ENCODE assay signal across 15 cellular contexts in genomic region chr5:135232958-135233357, GRCh38.
DNase-seq lines count a peak whose midpoint lies in the region; ATAC-seq and TF ChIP-seq lines count a peak whose summit lies in the region.
"Had no signal": no experiment of that assay in that cellular context is flagged by ENCODE, and none has a peak within 500 bp of the region (broad histone marks: within the 10 kb centered on the region; RNA-seq: fewer than 3 reads in every experiment).

No MANE protein-coding gene starts in this region.

- TF ChIP-seq CTCF in SK-N-SH (IDR thresholded peaks at IDR 0.05) (no peak), left lung (IDR thresholded peaks at IDR 0.05) (no peak), upper lobe of right lung (IDR thresholded peaks at IDR 0.05) (no peak), GM10266 (IDR thresholded peaks at IDR 0.05; ENCODE audit: control insufficient read depth, insufficient read depth, low read depth, missing control alignments) (no peak)

- no peaks in the 10 kb centered on the region for H3K9me3 Mint-ChIP-seq in stimulated activated naive CD8-positive, alpha-beta T cell treated with anti-CD3 and anti-CD28 coated beads, Interleukin-15, amount 100 ng/mL, for 72 hours
- H3K9me3 Mint-ChIP-seq: CD8-positive, alpha-beta memory T cell had no signal

- no peaks in the 10 kb centered on the region for H3K79me2 ChIP-seq in SK-N-SH (ENCODE audit: insufficient read depth)

- intact Hi-C loops in left lung (cut with DNase I), result no loop called here
- intact Hi-C loops in upper lobe of right lung (cut with DNase I), result no loop called here

- CTCF ChIA-PET in SK-N-SH (lab: Yijun Ruan, JAX), result interaction anchor here (0.7 to 1.7 kb wide), 4 partner anchors 14 to 98 kb away, joined by 3 to 4 read pairs (median 3); no protein-coding TSS in a partner anchor

- no peaks in the 10 kb centered on the region for H3F3A ChIP-seq in SK-N-SH (replicated peaks; ENCODE audit: insufficient read depth)

- no peak overlapping the region for H3K4me2 ChIP-seq in SK-N-SH

- H3K27me3 Mint-ChIP-seq in stimulated activated naive CD8-positive, alpha-beta T cell treated with anti-CD3 and anti-CD28 coated beads, Interleukin-15, amount 100 ng/mL, for 72 hours, result no peaks in the 10 kb centered on the region

- peaks cover 0 to 42% of the 10 kb centered on the region in 2 experiments; a peak in 2 of 4 replicates for H3K4me1 ChIP-seq in SK-N-SH (ENCODE audit: control insufficient read depth in 1 of 2, insufficient read depth in 2 of 2, low read depth in 1 of 2, low read length in 1 of 2)
- peaks cover 13 to 15% of the 10 kb centered on the region in 2 donors for H3K4me1 ChIP-seq in left lung
- peaks cover 10% of the 10 kb centered on the region for H3K4me1 ChIP-seq in upper lobe of right lung

- POLR2A ChIA-PET in SK-N-SH (lab: Yijun Ruan, JAX), result interaction anchor here (0.9 kb wide), 1 partner anchor 387 kb away, joined by 3 read pairs; the partner anchor contains the start of gene C5orf24

- no peaks in the 10 kb centered on the region for H3K9me2 ChIP-seq in SK-N-SH

- ATAC-seq in SK-N-SH treated with all-trans-retinoic acid at 6 μM for 48 hours, result peak; percentile 18; the same call in 2 of the 3 replicates
- peak; percentile 9 for ATAC-seq in left lung
- peak; percentile 5 for ATAC-seq in upper lobe of right lung
- ATAC-seq in stimulated activated naive CD8-positive, alpha-beta T cell treated with anti-CD3 and anti-CD28 coated beads, Interleukin-15, amount 100 ng/mL, for 72 hours, result no peak

- H3K27ac Mint-ChIP-seq in stimulated activated naive CD8-positive, alpha-beta T cell treated with anti-CD3 and anti-CD28 coated beads, Interleukin-15, amount 100 ng/mL, for 72 hours, result no peak overlapping the region
- H3K27ac Mint-ChIP-seq: CD8-positive, alpha-beta memory T cell had no signal

- H3K36me3 ChIP-seq in SK-N-SH (replicated peaks in 1 of 2; ENCODE audit: control insufficient read depth in 1 of 2, insufficient read depth in 2 of 2, low read length in 1 of 2) (no peaks in the 10 kb centered on the region), left lung (no peaks in the 10 kb centered on the region), upper lobe of right lung (no peaks in the 10 kb centered on the region)

- H3K4me3 ChIP-seq in SK-N-SH (ENCODE audit: low read depth in 2 of 2, low read length in 1 of 2), result no peak overlapping the region
- H3K4me3 ChIP-seq in left lung, result no peak overlapping the region
- no peak overlapping the region for H3K4me3 ChIP-seq in upper lobe of right lung

- H3K27me3 ChIP-seq in SK-N-SH (ENCODE audit: insufficient read depth) (no peaks in the 10 kb centered on the region), left lung (no peaks in the 10 kb centered on the region), upper lobe of right lung (no peaks in the 10 kb centered on the region)

- H3K4me1 Mint-ChIP-seq in stimulated activated naive CD8-positive, alpha-beta T cell treated with anti-CD3 and anti-CD28 coated beads, Interleukin-15, amount 100 ng/mL, for 72 hours, result no peaks in the 10 kb centered on the region
- H3K4me1 Mint-ChIP-seq: CD8-positive, alpha-beta memory T cell had no signal

- no peak overlapping the region for H2AFZ ChIP-seq in SK-N-SH (ENCODE audit: low read depth)

- WGBS in SK-N-SH (ENCODE audit: low lambda C conversion rate), result 78% methylated on average over 3 of the region's 8 CpGs

- no peak for TF ChIP-seq RAD21 in SK-N-SH (IDR thresholded peaks at IDR 0.05; ENCODE audit: low read length)

- no peak overlapping the region for H3K4me3 Mint-ChIP-seq in stimulated activated naive CD8-positive, alpha-beta T cell treated with anti-CD3 and anti-CD28 coated beads, Interleukin-15, amount 100 ng/mL, for 72 hours
- H3K4me3 Mint-ChIP-seq: CD8-positive, alpha-beta memory T cell had no signal

- no peaks in the 10 kb centered on the region for H4K20me1 ChIP-seq in SK-N-SH (ENCODE audit: insufficient read depth)

- no peak overlapping the region for H3K9ac ChIP-seq in SK-N-SH

- TF ChIP-seq EP300 in SK-N-SH (IDR thresholded peaks at IDR 0.05; ENCODE audit: borderline replicate concordance in 1 of 2, low read depth in 1 of 2, low read length in 1 of 2), result no peak

- DNase-seq in SK-N-SH (no peak), caudate nucleus (lab: John Stamatoyannopoulos, UW) (peak in 12 of 61 donors; percentile 5 to 47 (median 19)), left lung (no peak), upper lobe of right lung (peak; percentile 65), NCI-H1092 (lab: John Stamatoyannopoulos, UW) (no peak), GM10266 (ENCODE audit: extremely low spot score) (no peak)
- no peak for DNase-seq in stimulated activated naive CD8-positive, alpha-beta T cell treated with anti-CD3 and anti-CD28 coated beads, Interleukin-15, amount 100 ng/mL, for 72 hours
- DNase-seq: CD8-positive, alpha-beta memory T cell; GOT3; islet precursor cell; KG1; NCI-H146; NCI-H774; stimulated activated naive CD4-positive, alpha-beta T cell treated with Interleukin-2 at 50 U/mL for 16 hours had no signal

- H3K9me3 ChIP-seq in SK-N-SH (no peaks in the 10 kb centered on the region), left lung (no peaks in the 10 kb centered on the region), upper lobe of right lung (no peaks in the 10 kb centered on the region)

- H3K27ac ChIP-seq in SK-N-SH (ENCODE audit: low read depth in 2 of 2, low read length in 1 of 2) (no peak overlapping the region), caudate nucleus (ENCODE audit: low read depth, low read length) (peak overlapping the region; percentile 53), left lung (no peak overlapping the region), upper lobe of right lung (no peak overlapping the region)

TF ChIP-seq in SK-N-SH treated with all-trans-retinoic acid at 6 μM for 48 hours, 23 proteins besides CTCF, POLR2A, EP300 and RAD21:
- no peak for TF ChIP-seq TOX (CRISPR knock-in tag; IDR thresholded peaks at IDR 0.05; ENCODE audit: borderline replicate concordance)
TF ChIP-seq in SK-N-SH treated with all-trans-retinoic acid at 6 μM for 48 hours: peak in this region for 0.

TF ChIP-seq in SK-N-SH, 30 proteins besides CTCF, POLR2A, EP300 and RAD21:
- TF ChIP-seq NRF1 (IDR thresholded peaks at IDR 0.05; ENCODE audit: low read depth, low read length) (no peak), SIN3A (IDR thresholded peaks at IDR 0.05; ENCODE audit: borderline replicate concordance, low read depth, low read length) (no peak), JUND (IDR thresholded peaks at IDR 0.05) (no peak), MXI1 (IDR thresholded peaks at IDR 0.05; ENCODE audit: low read depth, low read length) (no peak), GABPA (IDR thresholded peaks at IDR 0.05; ENCODE audit: low read depth) (no peak), CHD2 (IDR thresholded peaks at IDR 0.05; ENCODE audit: low read length, partially characterized antibody) (no peak), TAF1 (IDR thresholded peaks at IDR 0.05; ENCODE audit: borderline replicate concordance, low read depth, low read length) (no peak), IRF3 (IDR thresholded peaks at IDR 0.05; ENCODE audit: low read depth, low read length) (no peak), RFX5 (IDR thresholded peaks at IDR 0.05; ENCODE audit: low read length) (no peak), POLR2AphosphoS5 (IDR thresholded peaks at IDR 0.05; ENCODE audit: low read depth, low read length) (no peak)
